ENCODE assay signal across 8 cellular contexts in the genomic region with DNA sequence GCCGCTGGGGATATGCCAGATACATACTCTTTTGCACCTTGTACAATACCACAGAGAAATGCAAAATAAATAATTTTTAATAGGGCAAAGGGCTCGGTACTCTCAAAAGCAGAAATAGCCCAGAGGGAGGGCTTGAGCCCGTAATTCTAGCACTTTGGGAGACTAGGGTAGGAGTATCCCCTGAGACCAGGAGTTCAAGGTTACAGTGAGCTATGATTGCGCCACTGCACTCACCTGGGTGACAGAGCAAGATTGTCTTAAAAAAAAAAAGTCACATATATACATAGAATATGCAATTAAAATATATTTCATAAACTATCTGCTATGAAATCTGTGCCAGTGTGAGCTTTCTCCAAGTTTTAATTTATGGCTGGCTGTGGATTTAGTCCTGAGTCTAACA. TPM values are rescaled to one million over a fixed set of nuclear protein-coding genes. Genes with fewer than 3 reads are reported as not detected.
DNase-seq lines count a peak whose midpoint lies in the region; ATAC-seq and TF ChIP-seq lines count a peak whose summit lies in the region.

No MANE protein-coding gene starts in this region.

- ATAC-seq in HG03097 (IDR thresholded peaks at IDR 0.05; ENCODE audit: low FRiP score, unreplicated experiment) (no peak), HG03469 (IDR thresholded peaks at IDR 0.05; ENCODE audit: unreplicated experiment) (no peak), GM18867 (IDR thresholded peaks at IDR 0.05; ENCODE audit: unreplicated experiment) (no peak)

- H3K27me3 ChIP-seq in NT2/D1 (ENCODE audit: insufficient read depth, insufficient read length): no peaks in the 10 kb centered on the region
- no peaks in the 10 kb centered on the region for H3K27me3 ChIP-seq in prostate gland (replicated peaks; ENCODE audit: insufficient read depth)

- no peak for DNase-seq in GM12864 (ENCODE audit: low read depth)
- no peak for DNase-seq in NT2/D1 (ENCODE audit: low read depth, low spot score)
- DNase-seq in epithelial cell of proximal tubule (ENCODE audit: low read depth): no peak
- DNase-seq in prostate gland (ENCODE audit: low spot score): no peak
- DNase-seq in SW480 (ENCODE audit: low spot score): no peak

- peak overlapping the region; percentile 81 to 89 for H3K27ac ChIP-seq in prostate gland

- no peak for TF ChIP-seq CTCF in GM12864 (IDR thresholded peaks at IDR 0.05; ENCODE audit: low read depth, low read length, missing control alignments)
- TF ChIP-seq CTCF in epithelial cell of proximal tubule (conservative IDR thresholded peaks at IDR 0.05; ENCODE audit: low read depth, low read length): no peak
- no peak for TF ChIP-seq CTCF in prostate gland (IDR thresholded peaks at IDR 0.05)

- H3K9me3 ChIP-seq in NT2/D1 (ENCODE audit: insufficient read depth, low read length): no peaks in the 10 kb centered on the region
- H3K9me3 ChIP-seq in prostate gland: no peaks in the 10 kb centered on the region

- WGBS in prostate gland: 73% methylated on average over 4 of the region's 4 CpGs

- H3K4me1 ChIP-seq in NT2/D1 (ENCODE audit: insufficient read depth, insufficient read length): no peaks in the 10 kb centered on the region
- no peaks in the 10 kb centered on the region for H3K4me1 ChIP-seq in prostate gland (replicated peaks)

- TF ChIP-seq POLR2A in prostate gland (IDR thresholded peaks at IDR 0.05): no peak

- H3K4me3 ChIP-seq in GM12864 (ENCODE audit: low read depth, low read length) (peak overlapping the region; percentile 85), NT2/D1 (ENCODE audit: insufficient read length, low read depth) (peak overlapping the region; percentile 85), epithelial cell of proximal tubule (ENCODE audit: low read depth, low read length) (peak overlapping the region; percentile 99), prostate gland (peak overlapping the region; percentile 63 to 89)

- H3K36me3 ChIP-seq in NT2/D1 (ENCODE audit: insufficient read depth, insufficient read length, low read length) (peaks cover 2% of the 10 kb centered on the region), prostate gland (no peaks in the 10 kb centered on the region)

- intact Hi-C loops in prostate gland (cut with DNase I): no loop called here

- peak overlapping the region; percentile 89 for H3K9ac ChIP-seq in NT2/D1 (ENCODE audit: insufficient read length, low read depth)

RNA-seq across cellular contexts. Expression of gene TRMT11, which starts 0.8 kb away (rescaled TPM):
- 19.7 and 24.2 TPM in 2 replicates for total RNA-seq in epithelial cell of proximal tubule
- total RNA-seq in prostate gland: 10 to 100 TPM; 28.3 to 35.0 TPM

RNA-seq across cellular contexts. Expression of gene HINT3, which starts 29.0 kb away (rescaled TPM):
- total RNA-seq in epithelial cell of proximal tubule: 9.8 and 12.8 TPM in 2 replicates
- total RNA-seq in prostate gland: 10 to 100 TPM; 29.5 to 40.9 TPM
